Comparison of ENCODE assay signal across 9 cellular contexts in genomic region chr9:101530076-101530711, GRCh38. TPM values are rescaled to one million over a fixed set of nuclear protein-coding genes. Genes with fewer than 3 reads are reported as not detected.
A peak's percentile ranks its signal among the peaks of the same experiment; 100 is the strongest.
DNase-seq lines count a peak whose midpoint lies in the region; ATAC-seq and TF ChIP-seq lines count a peak whose summit lies in the region.
"Had no signal": no experiment of that assay in that cellular context is flagged by ENCODE, and none has a peak within 500 bp of the region (broad histone marks: within the 10 kb centered on the region; RNA-seq: fewer than 3 reads in every experiment).

No MANE protein-coding gene starts in this region.

- TF ChIP-seq CTCF in DND-41 (IDR thresholded peaks at IDR 0.05; ENCODE audit: borderline replicate concordance, extremely low read depth, low read length, poor library complexity, severe bottlenecking) (peak; percentile 72), PC-9 (conservative IDR thresholded peaks at IDR 0.05) (peak; percentile 89), fibroblast of lung (conservative IDR thresholded peaks at IDR 0.05 in 1 of 2, IDR thresholded peaks at IDR 0.05 in 1 of 2; ENCODE audit: low read depth in 1 of 2, low read length in 2 of 2) (peak; percentile 81 to 85), neutrophil (IDR thresholded peaks at IDR 0.05) (peak; percentile 82), testis (IDR thresholded peaks at IDR 0.05) (peak; percentile 72 to 76 (median 76))

- no peak for TF ChIP-seq POLR2A in testis (IDR thresholded peaks at IDR 0.05)

- no peak overlapping the region for H3K27ac ChIP-seq in DND-41 (ENCODE audit: low read length)
- no peak overlapping the region for H3K27ac ChIP-seq in PC-9
- no peak overlapping the region for H3K27ac ChIP-seq in fibroblast of lung (ENCODE audit: insufficient read depth, low read length)
- H3K27ac ChIP-seq in neutrophil = no peak overlapping the region
- no peak overlapping the region for H3K27ac ChIP-seq in testis
- H3K27ac ChIP-seq: epithelial cell of prostate had no signal

- CTCF ChIA-PET in PC-9 (lab: Charles Lee) = interaction anchor here (0.5 to 2.0 kb wide), 2 partner anchors 71 to 81 kb away, joined by 4 to 9 read pairs; no protein-coding TSS in a partner anchor

- no TSS peak for BruUV-seq in PC-9 (replicated peaks; lab: Mats Ljungman, UMichigan)

- H3K4me3 ChIP-seq in DND-41 (ENCODE audit: low read depth in 1 of 2, low read length in 2 of 2) (no peak overlapping the region), PC-9 (no peak overlapping the region), fibroblast of lung (replicated peaks in 1 of 4; ENCODE audit: control extremely low read depth in 1 of 4, insufficient read depth in 1 of 4, low read depth in 3 of 4, low read length in 4 of 4) (no peak overlapping the region), neutrophil (ENCODE audit: low read depth in 1 of 2, low read length in 1 of 2) (no peak overlapping the region), testis (no peak overlapping the region)

- DNase-seq in DND-41 (peak; percentile 68), KBM-7 (peak; percentile 84), PC-9 (peak; percentile 61 to 66), fibroblast of lung (ENCODE audit: low read depth in 2 of 2) (peak; percentile 60 to 82), testis (peak; percentile 79)
- peak; percentile 61 for DNase-seq in activated T-cell treated with anti-CD3 and anti-CD28 coated beads, Interleukin-2, amount 50 U/mL, for 1 hour

- peaks cover 14% of the 10 kb centered on the region for H3K79me2 ChIP-seq in DND-41 (ENCODE audit: insufficient read depth, low read length)
- peaks cover 11% of the 10 kb centered on the region for H3K79me2 ChIP-seq in PC-9 (ENCODE audit: low read depth)
- H3K79me2 ChIP-seq in fibroblast of lung (ENCODE audit: control insufficient read depth, insufficient read depth, low read length) = peaks cover 7% of the 10 kb centered on the region

- POLR2A ChIA-PET in PC-9 (lab: Charles Lee; ENCODE audit: unreplicated experiment) = no interaction called here

- peak; percentile 44 for ATAC-seq in DND-41 (ENCODE audit: insufficient read depth, low read depth)
- ATAC-seq in GM21619 (IDR thresholded peaks at IDR 0.05; ENCODE audit: unreplicated experiment) = peak; percentile 38

- H3K27me3 ChIP-seq in DND-41 (ENCODE audit: insufficient read depth, low read length, poor library complexity) = no peaks in the 10 kb centered on the region
- no peaks in the 10 kb centered on the region for H3K27me3 ChIP-seq in PC-9 (ENCODE audit: insufficient read depth, low read depth)
- no peaks in the 10 kb centered on the region for H3K27me3 ChIP-seq in fibroblast of lung (ENCODE audit: control insufficient read depth, insufficient read depth, low read length)
- H3K27me3 ChIP-seq in neutrophil = peaks cover 19% of the 10 kb centered on the region
- H3K27me3 ChIP-seq in testis = no peaks in the 10 kb centered on the region

- H3K4me1 ChIP-seq in DND-41 (ENCODE audit: insufficient read depth, low read length) (peaks cover 17% of the 10 kb centered on the region), PC-9 (replicated peaks; ENCODE audit: insufficient read depth) (peaks cover 9% of the 10 kb centered on the region), fibroblast of lung (ENCODE audit: control insufficient read depth, extremely low read depth, insufficient read depth, low read length) (no peaks in the 10 kb centered on the region), neutrophil (ENCODE audit: control insufficient read depth in 1 of 2, insufficient read depth in 1 of 2, low read depth in 1 of 2, low read length in 1 of 2) (peaks cover 14 to 16% of the 10 kb centered on the region in 2 experiments), testis (peaks cover 9% of the 10 kb centered on the region)

- peaks cover 4% of the 10 kb centered on the region for H3F3A ChIP-seq in PC-9 (ENCODE audit: insufficient read depth, low read depth)

- no peaks in the 10 kb centered on the region for H3K9me2 ChIP-seq in PC-9 (ENCODE audit: insufficient read depth)

- peaks cover under 1% of the 10 kb centered on the region; the same call in 1 of the 2 replicates for H3K36me3 ChIP-seq in DND-41 (ENCODE audit: insufficient read depth, low read length)
- H3K36me3 ChIP-seq in PC-9 (ENCODE audit: low read depth) = 0 out of 2 replicates have a peak, but pooled peaks cover under 1% of the 10 kb centered on the region
- no peaks in the 10 kb centered on the region for H3K36me3 ChIP-seq in fibroblast of lung (ENCODE audit: control insufficient read depth, insufficient read depth, low read length)
- H3K36me3 ChIP-seq in neutrophil = no peaks in the 10 kb centered on the region
- no peaks in the 10 kb centered on the region for H3K36me3 ChIP-seq in testis (ENCODE audit: low read depth, missing control alignments)

- no peaks in the 10 kb centered on the region for H3K9me3 ChIP-seq in DND-41 (ENCODE audit: insufficient read depth, low read length, severe bottlenecking)
- no peaks in the 10 kb centered on the region for H3K9me3 ChIP-seq in PC-9 (ENCODE audit: insufficient read depth, low read depth)
- no peaks in the 10 kb centered on the region for H3K9me3 ChIP-seq in fibroblast of lung (ENCODE audit: control insufficient read depth, insufficient read depth, low read depth, low read length)
- H3K9me3 ChIP-seq in neutrophil = no peaks in the 10 kb centered on the region
- no peaks in the 10 kb centered on the region for H3K9me3 ChIP-seq in testis

- H4K20me1 ChIP-seq in DND-41 (ENCODE audit: insufficient read depth, low read length) (no peaks in the 10 kb centered on the region), PC-9 (ENCODE audit: insufficient read depth) (no peaks in the 10 kb centered on the region), fibroblast of lung (ENCODE audit: control insufficient read depth, extremely low read depth, insufficient read depth, low read length) (no peaks in the 10 kb centered on the region)

- H2AFZ ChIP-seq in DND-41 (ENCODE audit: low read depth, low read length) = no peak overlapping the region; the same call in 1 of the 2 replicates
- no peak overlapping the region for H2AFZ ChIP-seq in PC-9
- no peak overlapping the region for H2AFZ ChIP-seq in fibroblast of lung (ENCODE audit: low read length)

- in situ Hi-C loops in KBM-7 (cut with MboI; ENCODE audit: low pct_unique_long_range_greater_than_20kb, low sequenced_read_pairs) = no loop called here

- no peak overlapping the region for H3K4me2 ChIP-seq in DND-41 (ENCODE audit: insufficient read depth, low read length)
- no peak overlapping the region for H3K4me2 ChIP-seq in PC-9
- no peak overlapping the region for H3K4me2 ChIP-seq in fibroblast of lung (ENCODE audit: extremely low read depth, insufficient read depth, low read length)

- H3K9ac ChIP-seq in DND-41 (ENCODE audit: low read depth, low read length) (no peak overlapping the region), fibroblast of lung (ENCODE audit: insufficient read depth, low read length) (no peak overlapping the region)

- intact Hi-C loops in PC-9 (cut with micrococcal nuclease; ENCODE audit: unreplicated experiment) = loop anchor here (1.0 kb wide), 1 partner anchor 71 kb away; no protein-coding TSS in a partner anchor
- intact Hi-C loops in testis (cut with DNase I; ENCODE audit: low total_unique reads) = loop anchor here (5.0 kb wide), 1 partner anchor 128 kb away; no protein-coding TSS in a partner anchor

- 29 to 34% methylated on average over 6 of the region's 6 CpGs for WGBS in testis, 2 donors

RNA-seq across cellular contexts. Expression of gene RNF20, which starts 3.5 kb away (rescaled TPM):
- total RNA-seq in PC-9 (2021) (55.8 and 58.7 TPM in 2 replicates), fibroblast of lung (29.6 and 34.2 TPM in 2 replicates), testis (10 to 100 TPM; 36.7 to 53.1 TPM)
- polyA plus RNA-seq in fibroblast of lung (20.1 and 23.0 TPM in 2 replicates), testis (ENCODE audit: insufficient read depth, low read depth, low replicate concordance) (78.0 TPM)
- 23.7 and 25.1 TPM in 2 replicates for polyA plus RNA-seq in fibroblast of lung (2012)
- 9.6 and 25.6 TPM in 2 replicates for polyA minus RNA-seq in fibroblast of lung (ENCODE audit: low replicate concordance)
